ENCODE assay signal across 30 cellular contexts in genomic region chr6:160998217-160998616, GRCh38.
"Had no signal": no experiment of that assay in that cellular context is flagged by ENCODE, and none has a peak within 500 bp of the region (broad histone marks: within the 10 kb centered on the region; RNA-seq: fewer than 3 reads in every experiment).

No MANE protein-coding gene starts in this region.

- DNase-seq: activated CD4-positive, alpha-beta T cell treated with anti-CD3 and anti-CD28 coated beads for 36 hours; activated CD4-positive, alpha-beta T cell treated with anti-CD3 and anti-CD28 coated beads, Interleukin-2, amount 10 ng/mL, durations not matched to agents 7 days and 5 days; activated CD4-positive, alpha-beta T cell treated with anti-CD3 and anti-CD28 coated beads, Interleukin-2, amount 50 U/mL, for 48 hours; activated CD8-positive, alpha-beta T cell treated with anti-CD3 and anti-CD28 coated beads, Interleukin-2, amount 10 ng/mL, durations not matched to agents 7 days and 5 days; activated gamma-delta T cell; activated naive CD4-positive, alpha-beta T cell treated with Interleukin-2 at 50 U/mL for 16 hours; activated naive CD8-positive, alpha-beta T cell treated with anti-CD3 and anti-CD28 coated beads, Interleukin-2, amount 10 ng/mL, durations not matched to agents 7 days and 5 days; activated T-cell treated with anti-CD3 and anti-CD28 coated beads, Interleukin-2, amount 50 U/mL, for 24 hours; amygdala; Kasumi-1; KBM-7; NCI-H1092 treated with DMSO at 0.1 percent for 48 hours; NCI-H1417; NCI-H146; NCI-H187; NCI-H2029 treated with DMSO at 0.1 percent for 48 hours; NCI-H2107; NCI-H2171; NCI-H510A; NCI-H526 treated with DMSO at 0.1 percent for 48 hours; NCI-H82; NK-92 treated with Interleukin-12 subunit alpha and Interleukin-12 subunit beta, amount 100 ng/mL, for 24 hours; PC-9; Right ventricle myocardium superior had no signal

- H3K27ac ChIP-seq: ascending aorta, cardiac muscle cell, PC-9, RWPE1 had no signal

- H3K27me3 ChIP-seq: ascending aorta, cardiac muscle cell had no signal

- H3K36me3 ChIP-seq: ascending aorta, cardiac muscle cell had no signal

- FAIRE-seq: RCC 7860 had no signal

- H2AFZ ChIP-seq: PC-9 had no signal

- ATAC-seq: activated CD4-positive, alpha-beta T cell treated with anti-CD3 and anti-CD28 coated beads for 36 hours; activated CD4-positive, CD25-positive, alpha-beta regulatory T cell treated with anti-CD3 and anti-CD28 coated beads, Interleukin-2, amount 50 U/mL, for 24 hours; activated CD8-positive, alpha-beta T cell treated with anti-CD3 and anti-CD28 coated beads, Interleukin-2, amount 10 ng/mL, durations not matched to agents 7 days and 5 days; WTC11 had no signal

- H3K9me3 ChIP-seq: ascending aorta had no signal

- H3K4me2 ChIP-seq: PC-9 had no signal

- H3K4me3 ChIP-seq: ascending aorta, cardiac muscle cell, PC-9 had no signal
